In genomic region chr4:126192506-126192905, GRCh38 we compare ENCODE assay signal across 17 cellular contexts.
DNase-seq lines count a peak whose midpoint lies in the region; ATAC-seq, FAIRE-seq and TF ChIP-seq lines count a peak whose summit lies in the region.
"Had no signal": no experiment of that assay in that cellular context is flagged by ENCODE, and none has a peak within 500 bp of the region (broad histone marks: within the 10 kb centered on the region; RNA-seq: fewer than 3 reads in every experiment).

No MANE protein-coding gene starts in this region.

- no peak overlapping the region for H3K4ac ChIP-seq in H1 (replicated peaks; ENCODE audit: insufficient read length, low read depth, low read length)

- no peak overlapping the region for H2BK12ac ChIP-seq in H1 (ENCODE audit: low read depth, low read length)

- H4K5ac ChIP-seq in H1 (ENCODE audit: insufficient read length, low read depth, low read length): no peak overlapping the region

- no peaks in the 10 kb centered on the region for H3K4me1 ChIP-seq in Caco-2
- no peaks in the 10 kb centered on the region for H3K4me1 ChIP-seq in H1 (replicated peaks in 1 of 4; ENCODE audit: control insufficient read depth in 3 of 4, insufficient read depth in 4 of 4, low read length in 3 of 4)
- no peaks in the 10 kb centered on the region for H3K4me1 ChIP-seq in stomach
- H3K4me1 ChIP-seq: BLaER1, HAP-1 had no signal

- H3K18ac ChIP-seq in H1 (ENCODE audit: extremely low read depth, low read length): no peak overlapping the region

- H3K27ac ChIP-seq in H1 (ENCODE audit: low read depth, low read length) (no peak overlapping the region), stomach (no peak overlapping the region)
- H3K27ac ChIP-seq: BLaER1 had no signal

- ATAC-seq in HG02884 (IDR thresholded peaks at IDR 0.05; ENCODE audit: unreplicated experiment): no peak

- 0 out of 2 replicates have a peak overlapping the region, but pooled peaks have one; percentile 35 for H4K8ac ChIP-seq in H1 (ENCODE audit: extremely low read depth, insufficient read depth, low read length)

- H3K79me2 ChIP-seq in H1 (ENCODE audit: control insufficient read depth in 1 of 2, insufficient read depth in 2 of 2, low read length in 2 of 2): no peaks in the 10 kb centered on the region

- H3K36me3 Mint-ChIP-seq in Caco-2 (ENCODE audit: insufficient read depth, unreplicated experiment) (no peaks in the 10 kb centered on the region), mesothelial cell of epicardium (no peaks in the 10 kb centered on the region), type B pancreatic cell (no peaks in the 10 kb centered on the region)
- H3K36me3 Mint-ChIP-seq: CD14-positive monocyte; CD4-positive, alpha-beta memory T cell had no signal

- H3K14ac ChIP-seq in H1 (ENCODE audit: insufficient read length): no peak overlapping the region

- no peak overlapping the region for H3K23ac ChIP-seq in H1 (ENCODE audit: insufficient read length)

- no peak for TF ChIP-seq POLR2A in H1 (IDR thresholded peaks at IDR 0.05; ENCODE audit: control extremely low read depth in 1 of 2, low read depth in 2 of 2, low read length in 2 of 2)
- TF ChIP-seq POLR2A in stomach (IDR thresholded peaks at IDR 0.05): no peak

- H3K4me3 Mint-ChIP-seq in Caco-2 (ENCODE audit: unreplicated experiment): peak overlapping the region; percentile 37
- H3K4me3 Mint-ChIP-seq in mesothelial cell of epicardium: no peak overlapping the region
- peak overlapping the region; percentile 54 for H3K4me3 Mint-ChIP-seq in type B pancreatic cell
- H3K4me3 Mint-ChIP-seq: CD14-positive monocyte; CD4-positive, alpha-beta memory T cell had no signal

- H3K23me2 ChIP-seq in H1 (ENCODE audit: low read depth, low read length): no peaks in the 10 kb centered on the region

- DNase-seq in Caco-2 (no peak), H1 (ENCODE audit: low read depth in 1 of 2, low spot score in 2 of 2) (no peak), mesothelial cell of epicardium (ENCODE audit: low spot score in 2 of 2, unreplicated experiment in 2 of 2) (no peak), type B pancreatic cell (ENCODE audit: extremely low spot score, unreplicated experiment) (no peak), DMS114 treated with DMSO at 0.1 percent for 48 hours (lab: John Stamatoyannopoulos, UW; ENCODE audit: unreplicated experiment) (no peak), stomach (no peak)
- DNase-seq: 8988T; Calu3; CD4-positive, alpha-beta memory T cell; DMS 273 treated with DMSO at 0.1 percent for 48 hours; GDM1 had no signal

- H3K9me3 Mint-ChIP-seq in Caco-2 (ENCODE audit: unreplicated experiment) (no peaks in the 10 kb centered on the region), mesothelial cell of epicardium (peaks cover 16% of the 10 kb centered on the region), type B pancreatic cell (peaks cover 16% of the 10 kb centered on the region)

- H3K27me3 ChIP-seq in Caco-2 (replicated peaks; ENCODE audit: control insufficient read depth, insufficient read depth, low read length): no peaks in the 10 kb centered on the region
- H3K27me3 ChIP-seq in H1 (replicated peaks in 1 of 4; ENCODE audit: control insufficient read depth in 3 of 4, extremely low read depth in 1 of 4, insufficient read depth in 3 of 4, low read length in 3 of 4): no peaks in the 10 kb centered on the region
- H3K27me3 ChIP-seq in stomach: no peaks in the 10 kb centered on the region
- H3K27me3 ChIP-seq: BLaER1 had no signal

- H3K4me1 Mint-ChIP-seq in Caco-2 (ENCODE audit: low read depth, unreplicated experiment) (no peaks in the 10 kb centered on the region), mesothelial cell of epicardium (peaks cover 26% of the 10 kb centered on the region), type B pancreatic cell (ENCODE audit: unreplicated experiment) (peaks cover 10% of the 10 kb centered on the region)
- H3K4me1 Mint-ChIP-seq: CD14-positive monocyte; CD4-positive, alpha-beta memory T cell had no signal

- H3K4me3 ChIP-seq in Caco-2 (ENCODE audit: low read depth, low read length) (no peak overlapping the region), H1 (ENCODE audit: extremely low read depth in 1 of 4, insufficient read depth in 2 of 4, low read depth in 3 of 4, low read length in 4 of 4) (no peak overlapping the region), stomach (no peak overlapping the region)
- H3K4me3 ChIP-seq: BLaER1, HAP-1 had no signal

- no peak for TF ChIP-seq RAD21 in H1 (IDR thresholded peaks at IDR 0.05 in 1 of 2, conservative IDR thresholded peaks at IDR 0.05 in 1 of 2; ENCODE audit: low read depth in 2 of 2, low read length in 2 of 2)

- H4K91ac ChIP-seq in H1 (replicated peaks; ENCODE audit: insufficient read length, low read length): no peak overlapping the region

- H3K4me2 ChIP-seq in H1 (ENCODE audit: insufficient read depth in 1 of 2, low read depth in 2 of 2, low read length in 2 of 2): no peak overlapping the region
- H3K4me2 ChIP-seq: BLaER1 had no signal

- H3K9me3 ChIP-seq in Caco-2 (no peaks in the 10 kb centered on the region), H1 (ENCODE audit: insufficient read depth in 2 of 2, low read depth in 1 of 2, low read length in 1 of 2) (no peaks in the 10 kb centered on the region), stomach (no peaks in the 10 kb centered on the region)
- H3K9me3 ChIP-seq: BLaER1, HAP-1 had no signal

- BruUV-seq in Caco-2 (replicated peaks; lab: Mats Ljungman, UMichigan): no TSS peak

- intact Hi-C loops in Caco-2 (cut with micrococcal nuclease; ENCODE audit: unreplicated experiment) (no loop called here), stomach (cut with DNase I; ENCODE audit: low total_unique reads) (no loop called here)

- H3K36me3 ChIP-seq in Caco-2 (ENCODE audit: control insufficient read depth, insufficient read depth, low read length): no peaks in the 10 kb centered on the region
- no peaks in the 10 kb centered on the region for H3K36me3 ChIP-seq in H1 (ENCODE audit: control insufficient read depth in 2 of 4, insufficient read depth in 4 of 4, low read length in 3 of 4)
- H3K36me3 ChIP-seq in stomach: no peaks in the 10 kb centered on the region
- H3K36me3 ChIP-seq: BLaER1, HAP-1 had no signal

- no peaks in the 10 kb centered on the region for H3K27me3 Mint-ChIP-seq in Caco-2 (ENCODE audit: insufficient read depth, unreplicated experiment)
- no peaks in the 10 kb centered on the region for H3K27me3 Mint-ChIP-seq in mesothelial cell of epicardium (ENCODE audit: low read depth)
- H3K27me3 Mint-ChIP-seq in type B pancreatic cell: no peaks in the 10 kb centered on the region
- H3K27me3 Mint-ChIP-seq: CD4-positive, alpha-beta memory T cell had no signal

- H4K20me1 ChIP-seq in H1 (replicated peaks in 1 of 2; ENCODE audit: control insufficient read depth in 1 of 2, insufficient read depth in 2 of 2, low read length in 2 of 2): no peaks in the 10 kb centered on the region
- H4K20me1 ChIP-seq: BLaER1 had no signal

- TF ChIP-seq CTCF in Caco-2 (IDR thresholded peaks at IDR 0.05; ENCODE audit: insufficient read depth in 1 of 2, low read depth in 1 of 2, low read length in 1 of 2, severe bottlenecking in 1 of 2, unreplicated experiment in 1 of 2) (no peak), H1 (IDR thresholded peaks at IDR 0.05; ENCODE audit: control extremely low read depth in 1 of 3, insufficient read depth in 1 of 3, low read depth in 1 of 3, low read length in 3 of 3) (no peak), mesothelial cell of epicardium (IDR thresholded peaks at IDR 0.05; ENCODE audit: unreplicated experiment) (no peak), type B pancreatic cell (conservative IDR thresholded peaks at IDR 0.05) (no peak), stomach (IDR thresholded peaks at IDR 0.05) (no peak)

- H3K56ac ChIP-seq in H1 (replicated peaks; ENCODE audit: insufficient read length, low read depth, low read length): no peak overlapping the region

- H2AFZ ChIP-seq in H1 (ENCODE audit: low read length): no peak overlapping the region

- no peak overlapping the region for H2BK20ac ChIP-seq in H1 (ENCODE audit: low read length)

- no peak overlapping the region for H3K9ac ChIP-seq in H1 (replicated peaks in 1 of 4; ENCODE audit: extremely low read depth in 1 of 4, low read depth in 3 of 4, low read length in 3 of 4)
- H3K9ac ChIP-seq: BLaER1 had no signal

- no peak overlapping the region for H2BK5ac ChIP-seq in H1 (ENCODE audit: low read depth, low read length)

- no peak overlapping the region for H2BK15ac ChIP-seq in H1 (ENCODE audit: low read length)

- CTCF ChIA-PET in Caco-2 (lab: Charles Lee): no interaction called here
- CTCF ChIA-PET in H1 (lab: Charles Lee; ENCODE audit: partially characterized antibody): no interaction called here

- POLR2A ChIA-PET in Caco-2 (lab: Charles Lee): no interaction called here
- POLR2A ChIA-PET in H1 (lab: Charles Lee; ENCODE audit: partially characterized antibody): no interaction called here

- TF ChIP-seq EP300 in H1 (IDR thresholded peaks at IDR 0.05; ENCODE audit: borderline replicate concordance in 1 of 2, low read depth in 2 of 2, low read length in 2 of 2) (no peak), stomach (IDR thresholded peaks at IDR 0.05) (no peak)

- H2BK120ac ChIP-seq in H1 (replicated peaks; ENCODE audit: low read depth, low read length): no peak overlapping the region

- H2AK5ac ChIP-seq in H1 (ENCODE audit: low read depth, low read length): no peak overlapping the region

- 93% methylated on average over 6 of the region's 6 CpGs; no CpG with 5 or more reads in 1 of the 2 experiments for WGBS in H1 (ENCODE audit: extremely low coverage in 1 of 2, insufficient coverage in 1 of 2, insufficient read length in 1 of 2, insufficient replicate concordance in 2 of 2, low coverage in 1 of 2, low lambda C conversion rate in 2 of 2, missing lambda C conversion rate in 1 of 2), 2 experiments
- WGBS in stomach, 5 donors: 52 to 66% (median 65%) methylated on average over 6 of the region's 6 CpGs

- H3K27ac Mint-ChIP-seq in Caco-2 (ENCODE audit: unreplicated experiment): no peak overlapping the region
- H3K27ac Mint-ChIP-seq in mesothelial cell of epicardium: peak overlapping the region; percentile 90
- H3K27ac Mint-ChIP-seq in type B pancreatic cell: peak overlapping the region; percentile 77
- H3K27ac Mint-ChIP-seq: CD4-positive, alpha-beta memory T cell had no signal

- H3K79me1 ChIP-seq in H1 (ENCODE audit: low read depth, low read length): no peaks in the 10 kb centered on the region

- FAIRE-seq in H1 (lab: Jason Lieb, UNC): no peak
- FAIRE-seq: GM12892, GM18507 had no signal

TF ChIP-seq in H1, 55 proteins besides CTCF, POLR2A, EP300 and RAD21 (continues in another document):
- TF ChIP-seq RXRA (IDR thresholded peaks at IDR 0.05; ENCODE audit: insufficient read depth, low read depth, low read length): no peak
- TF ChIP-seq KDM5A (IDR thresholded peaks at IDR 0.05; ENCODE audit: low read length): no peak
- TF ChIP-seq SUZ12 (IDR thresholded peaks at IDR 0.05; ENCODE audit: low read length): no peak
- no peak for TF ChIP-seq YY1 (IDR thresholded peaks at IDR 0.05; ENCODE audit: low read depth, low read length)
- no peak for TF ChIP-seq KDM1A (IDR thresholded peaks at IDR 0.05; ENCODE audit: borderline replicate concordance, low read length)
- TF ChIP-seq EZH2 (IDR thresholded peaks at IDR 0.05; ENCODE audit: low read depth, low read length, severe bottlenecking): no peak
- TF ChIP-seq POU5F1 (IDR thresholded peaks at IDR 0.05; ENCODE audit: low read depth, low read length): no peak
- TF ChIP-seq JUN (IDR thresholded peaks at IDR 0.05; ENCODE audit: low read depth, low read length): no peak
- TF ChIP-seq MAFK (IDR thresholded peaks at IDR 0.05; ENCODE audit: low read depth, low read length): no peak
